In genomic region chr10:62917475-62918238, GRCh38 we compare ENCODE assay signal across 19 cellular contexts.
DNase-seq lines count a peak whose midpoint lies in the region; ATAC-seq and TF ChIP-seq lines count a peak whose summit lies in the region.
"Had no signal": no experiment of that assay in that cellular context is flagged by ENCODE, and none has a peak within 500 bp of the region (broad histone marks: within the 10 kb centered on the region; RNA-seq: fewer than 3 reads in every experiment).

No MANE protein-coding gene starts in this region.

- no peaks in the 10 kb centered on the region for H3K9me3 Mint-ChIP-seq in activated CD4-positive, alpha-beta T cell treated with anti-CD3 and anti-CD28 coated beads for 36 hours (ENCODE audit: low read depth)
- H3K9me3 Mint-ChIP-seq in activated CD4-positive, alpha-beta T cell treated with anti-CD3 and anti-CD28 coated beads, Interleukin-2, amount 10 ng/mL, durations not matched to agents 7 days and 5 days: no peaks in the 10 kb centered on the region
- no peaks in the 10 kb centered on the region for H3K9me3 Mint-ChIP-seq in dendritic cell treated with granulocyte-macrophage colony-stimulating factor and Interleukin-4, amounts not matched to agents 40 ng/mL and 50 ng/mL, for 4 days

- no peak overlapping the region for H3K27ac ChIP-seq in esophagus squamous epithelium

- no peak overlapping the region for H3K27ac Mint-ChIP-seq in activated CD4-positive, alpha-beta T cell treated with anti-CD3 and anti-CD28 coated beads for 36 hours
- no peak overlapping the region for H3K27ac Mint-ChIP-seq in activated CD4-positive, alpha-beta T cell treated with anti-CD3 and anti-CD28 coated beads, Interleukin-2, amount 10 ng/mL, durations not matched to agents 7 days and 5 days
- H3K27ac Mint-ChIP-seq in dendritic cell treated with granulocyte-macrophage colony-stimulating factor and Interleukin-4, amounts not matched to agents 40 ng/mL and 50 ng/mL, for 4 days: peak overlapping the region; percentile 42
- H3K27ac Mint-ChIP-seq: IgD-negative memory B cell had no signal

- H3K4me1 Mint-ChIP-seq in activated CD4-positive, alpha-beta T cell treated with anti-CD3 and anti-CD28 coated beads for 36 hours: peaks cover 16% of the 10 kb centered on the region
- no peaks in the 10 kb centered on the region for H3K4me1 Mint-ChIP-seq in activated CD4-positive, alpha-beta T cell treated with anti-CD3 and anti-CD28 coated beads, Interleukin-2, amount 10 ng/mL, durations not matched to agents 7 days and 5 days
- peaks cover 48% of the 10 kb centered on the region for H3K4me1 Mint-ChIP-seq in dendritic cell treated with granulocyte-macrophage colony-stimulating factor and Interleukin-4, amounts not matched to agents 40 ng/mL and 50 ng/mL, for 4 days (ENCODE audit: low read depth)

- peaks cover 0 to 19% (median 6%) of the 10 kb centered on the region in 3 donors for H3K4me1 ChIP-seq in esophagus squamous epithelium

- no peak for TF ChIP-seq POLR2A in esophagus squamous epithelium (IDR thresholded peaks at IDR 0.05)

- WGBS in esophagus squamous epithelium, 2 donors: 49 to 65% methylated on average over 9 of the region's 9 CpGs

- no peaks in the 10 kb centered on the region for H3K36me3 ChIP-seq in esophagus squamous epithelium
- H3K36me3 ChIP-seq: heart right ventricle had no signal

- TF ChIP-seq CTCF in esophagus squamous epithelium (IDR thresholded peaks at IDR 0.05): no peak

- no peak for DNase-seq in activated CD4-positive, alpha-beta T cell treated with anti-CD3 and anti-CD28 coated beads for 36 hours
- DNase-seq in activated CD4-positive, alpha-beta T cell treated with anti-CD3 and anti-CD28 coated beads, Interleukin-2, amount 10 ng/mL, durations not matched to agents 7 days and 5 days: no peak
- DNase-seq in esophagus squamous epithelium (lab: John Stamatoyannopoulos, UW) (no peak), amniotic stem cell (lab: John Stamatoyannopoulos, UW) (no peak), T1000 (lab: John Stamatoyannopoulos, UW) (no peak)
- DNase-seq: activated T-cell treated with anti-CD3 and anti-CD28 coated beads, Interleukin-2, amount 50 U/mL, for 1 hour; cerebellar nuclear complex; GF-D8; heart right ventricle; kidney glomerular epithelial cell; NCI-H345; posterior cingulate gyrus; stimulated activated CD4-positive, alpha-beta T cell treated with anti-CD3 and anti-CD28 coated beads, Interleukin-12 subunit alpha, Interleukin-12 subunit beta, amount 100 ng/mL, for 4 hours; SW 1271 had no signal

- intact Hi-C loops in activated CD4-positive, alpha-beta T cell treated with anti-CD3 and anti-CD28 coated beads for 36 hours (cut with DNase I, micrococcal nuclease): no loop called here
- intact Hi-C loops in dendritic cell treated with granulocyte-macrophage colony-stimulating factor and Interleukin-4, amounts not matched to agents 40 ng/mL and 50 ng/mL, for 4 days (cut with micrococcal nuclease): no loop called here
- intact Hi-C loops in esophagus squamous epithelium (cut with DNase I): no loop called here

- peak; percentile 19 for ATAC-seq in activated CD4-positive, alpha-beta T cell treated with anti-CD3 and anti-CD28 coated beads for 36 hours
- peak; percentile 42 for ATAC-seq in GM21381 (IDR thresholded peaks at IDR 0.05; ENCODE audit: unreplicated experiment)
- peak; percentile 67 for ATAC-seq in HG03108 (IDR thresholded peaks at IDR 0.05; ENCODE audit: unreplicated experiment)
- ATAC-seq: heart right ventricle had no signal

- no peak overlapping the region for H3K4me3 ChIP-seq in esophagus squamous epithelium
- H3K4me3 ChIP-seq: A549, heart right ventricle had no signal

- H3K36me3 Mint-ChIP-seq in activated CD4-positive, alpha-beta T cell treated with anti-CD3 and anti-CD28 coated beads for 36 hours (ENCODE audit: low read depth): no peaks in the 10 kb centered on the region
- no peaks in the 10 kb centered on the region for H3K36me3 Mint-ChIP-seq in activated CD4-positive, alpha-beta T cell treated with anti-CD3 and anti-CD28 coated beads, Interleukin-2, amount 10 ng/mL, durations not matched to agents 7 days and 5 days (ENCODE audit: low read depth)
- no peaks in the 10 kb centered on the region for H3K36me3 Mint-ChIP-seq in dendritic cell treated with granulocyte-macrophage colony-stimulating factor and Interleukin-4, amounts not matched to agents 40 ng/mL and 50 ng/mL, for 4 days (ENCODE audit: low read depth)
- H3K36me3 Mint-ChIP-seq: IgD-negative memory B cell had no signal

- no peaks in the 10 kb centered on the region for H3K27me3 ChIP-seq in esophagus squamous epithelium

- CTCF ChIA-PET in activated CD4-positive, alpha-beta T cell treated with anti-CD3 and anti-CD28 coated beads for 36 hours (lab: Charles Lee): interaction anchor here (0.7 to 1.3 kb wide), 2 partner anchors 167 to 979 kb away, joined by 3 to 4 read pairs; no protein-coding TSS in a partner anchor
- CTCF ChIA-PET in activated CD4-positive, alpha-beta T cell treated with anti-CD3 and anti-CD28 coated beads, Interleukin-2, amount 10 ng/mL, durations not matched to agents 7 days and 5 days (lab: Charles Lee): no interaction called here

- H3K4me3 Mint-ChIP-seq in activated CD4-positive, alpha-beta T cell treated with anti-CD3 and anti-CD28 coated beads for 36 hours: no peak overlapping the region
- no peak overlapping the region for H3K4me3 Mint-ChIP-seq in activated CD4-positive, alpha-beta T cell treated with anti-CD3 and anti-CD28 coated beads, Interleukin-2, amount 10 ng/mL, durations not matched to agents 7 days and 5 days
- no peak overlapping the region for H3K4me3 Mint-ChIP-seq in dendritic cell treated with granulocyte-macrophage colony-stimulating factor and Interleukin-4, amounts not matched to agents 40 ng/mL and 50 ng/mL, for 4 days

- POLR2A ChIA-PET in activated CD4-positive, alpha-beta T cell treated with anti-CD3 and anti-CD28 coated beads for 36 hours (lab: Charles Lee): no interaction called here
- POLR2A ChIA-PET in activated CD4-positive, alpha-beta T cell treated with anti-CD3 and anti-CD28 coated beads, Interleukin-2, amount 10 ng/mL, durations not matched to agents 7 days and 5 days (lab: Charles Lee): no interaction called here

- peaks cover 24% of the 10 kb centered on the region for H3K27me3 Mint-ChIP-seq in activated CD4-positive, alpha-beta T cell treated with anti-CD3 and anti-CD28 coated beads for 36 hours
- H3K27me3 Mint-ChIP-seq in activated CD4-positive, alpha-beta T cell treated with anti-CD3 and anti-CD28 coated beads, Interleukin-2, amount 10 ng/mL, durations not matched to agents 7 days and 5 days: peaks cover 15% of the 10 kb centered on the region
- H3K27me3 Mint-ChIP-seq in dendritic cell treated with granulocyte-macrophage colony-stimulating factor and Interleukin-4, amounts not matched to agents 40 ng/mL and 50 ng/mL, for 4 days: peaks cover 8% of the 10 kb centered on the region
- H3K27me3 Mint-ChIP-seq: IgD-negative memory B cell had no signal

- no peaks in the 10 kb centered on the region for H3K9me3 ChIP-seq in esophagus squamous epithelium
- H3K9me3 ChIP-seq: A549, heart right ventricle had no signal
